Comparison of ENCODE assay signal across 1 cellular context in genomic region chr2:236667526-236667925, GRCh38.
TF ChIP-seq lines count a peak whose summit lies in the region.

No MANE protein-coding gene starts in this region.

TF ChIP-seq in H1, 55 proteins besides CTCF, POLR2A, EP300 and RAD21:
- no peak for TF ChIP-seq SRF (IDR thresholded peaks at IDR 0.05; ENCODE audit: low read depth, low read length)
- no peak for TF ChIP-seq RFX5 (IDR thresholded peaks at IDR 0.05; ENCODE audit: borderline replicate concordance, low read depth, low read length)
- TF ChIP-seq SIRT6 (IDR thresholded peaks at IDR 0.05; ENCODE audit: low read length): no peak
- TF ChIP-seq RNF2 (IDR thresholded peaks at IDR 0.05; ENCODE audit: borderline replicate concordance, low read depth, low read length, missing control alignments, poor library complexity, severe bottlenecking): no peak
- no peak for TF ChIP-seq SP1 (IDR thresholded peaks at IDR 0.05; ENCODE audit: low read depth, low read length)
- no peak for TF ChIP-seq SIN3A (conservative IDR thresholded peaks at IDR 0.05 in 1 of 2, IDR thresholded peaks at IDR 0.05 in 1 of 2; ENCODE audit: low read depth in 1 of 2, low read length in 2 of 2)
- no peak for TF ChIP-seq BACH1 (IDR thresholded peaks at IDR 0.05; ENCODE audit: low read length)
- TF ChIP-seq TEAD4 (IDR thresholded peaks at IDR 0.05; ENCODE audit: low read depth, low read length): no peak
- no peak for TF ChIP-seq NANOG (IDR thresholded peaks at IDR 0.05; ENCODE audit: insufficient read depth, low read depth, low read length, poor library complexity, severe bottlenecking)
- TF ChIP-seq RXRA (IDR thresholded peaks at IDR 0.05; ENCODE audit: insufficient read depth, low read depth, low read length): no peak
TF ChIP-seq in H1: peak in this region for 0.
